22 cellular contexts compared by ENCODE assay signal in genomic region chr2:212722046-212722445, GRCh38.
"Had no signal": no experiment of that assay in that cellular context is flagged by ENCODE, and none has a peak within 500 bp of the region (broad histone marks: within the 10 kb centered on the region; RNA-seq: fewer than 3 reads in every experiment).

No MANE protein-coding gene starts in this region.

- H3K9me3 ChIP-seq: MG63, SJSA1 had no signal

- DNase-seq: KBM-7, MG63, NCI-H1092, NCI-H1105 treated with DMSO at 0.1 percent for 48 hours, NCI-H1417 treated with DMSO at 0.1 percent for 48 hours, NCI-H146, NCI-H1694 treated with DMSO at 0.1 percent for 48 hours, NCI-H1930, NCI-H2081, NCI-H2107, NCI-H226, NCI-H446, NCI-H510A, NCI-H524 treated with DMSO at 0.1 percent for 48 hours, NCI-H69, NCI-H774, Right ventricle myocardium superior, RPMI8226, SIG-M5 had no signal

- H3K27ac ChIP-seq: HL-60, SJSA1, SK-N-MC had no signal

- H3K4me3 ChIP-seq: MG63, SJSA1, SK-N-MC had no signal

- H3K36me3 ChIP-seq: MG63, SJSA1 had no signal

- H3K27me3 ChIP-seq: MG63, SJSA1 had no signal
